16 cellular contexts compared by ENCODE assay signal in the genomic region with DNA sequence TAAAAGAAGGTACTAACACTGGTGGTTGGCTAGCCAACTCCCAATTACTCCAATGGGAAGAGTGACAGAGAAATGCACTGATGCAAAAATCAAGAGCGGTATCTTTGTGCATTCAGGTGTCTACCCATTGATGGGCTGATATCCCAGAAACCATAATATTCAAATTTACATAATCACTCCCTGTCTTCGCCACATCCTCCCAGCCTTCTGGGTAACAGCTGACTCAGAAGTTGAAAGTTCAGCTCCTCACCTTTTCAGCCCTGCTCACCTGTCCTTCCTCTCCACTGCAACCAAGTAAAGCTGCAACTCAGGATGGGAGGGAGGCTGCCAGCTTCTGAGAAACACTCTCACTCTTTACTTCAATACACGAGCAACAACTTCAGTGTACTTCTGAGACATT. TPM values are rescaled to one million over a fixed set of nuclear protein-coding genes. Genes with fewer than 3 reads are reported as not detected.
DNase-seq lines count a peak whose midpoint lies in the region; ATAC-seq and TF ChIP-seq lines count a peak whose summit lies in the region.
"Had no signal": no experiment of that assay in that cellular context is flagged by ENCODE, and none has a peak within 500 bp of the region (broad histone marks: within the 10 kb centered on the region; RNA-seq: fewer than 3 reads in every experiment).

No MANE protein-coding gene starts in this region.

- no peaks in the 10 kb centered on the region for H3K9me2 ChIP-seq in PC-9 (ENCODE audit: insufficient read depth)

- H3K27ac ChIP-seq in PC-9: peak overlapping the region; percentile 98
- H3K27ac ChIP-seq: C4-2B, SK-N-MC, upper lobe of left lung had no signal

- CTCF ChIA-PET in activated CD4-positive, alpha-beta T cell treated with anti-CD3 and anti-CD28 coated beads, Interleukin-2, amount 10 ng/mL, durations not matched to agents 7 days and 5 days (lab: Charles Lee): interaction anchor here (0.6 to 1.0 kb wide), 2 partner anchors 13 to 22 kb away, joined by 3 read pairs; no protein-coding TSS in a partner anchor
- CTCF ChIA-PET in PC-9 (lab: Charles Lee): interaction anchor here (0.6 to 0.8 kb wide), 2 partner anchors 70 to 211 kb away, joined by 4 to 6 read pairs; no protein-coding TSS in a partner anchor

- peaks cover 10% of the 10 kb centered on the region for H3K9me3 Mint-ChIP-seq in activated CD4-positive, alpha-beta T cell treated with anti-CD3 and anti-CD28 coated beads, Interleukin-2, amount 10 ng/mL, durations not matched to agents 7 days and 5 days
- H3K9me3 Mint-ChIP-seq in natural killer cell treated with Interleukin-12 subunit alpha and Interleukin-12 subunit beta and Interleukin-15 and Interleukin-18, amount 100 ng/mL, for 72 hours: peaks cover 6% of the 10 kb centered on the region
- H3K9me3 Mint-ChIP-seq: HFFc6 had no signal

- peaks cover 8% of the 10 kb centered on the region; the same call in 1 of the 2 replicates for H3K36me3 ChIP-seq in PC-9 (ENCODE audit: low read depth)
- H3K36me3 ChIP-seq: upper lobe of left lung had no signal

- peaks cover 52% of the 10 kb centered on the region for H3K4me1 Mint-ChIP-seq in activated CD4-positive, alpha-beta T cell treated with anti-CD3 and anti-CD28 coated beads, Interleukin-2, amount 10 ng/mL, durations not matched to agents 7 days and 5 days
- H3K4me1 Mint-ChIP-seq in natural killer cell treated with Interleukin-12 subunit alpha and Interleukin-12 subunit beta and Interleukin-15 and Interleukin-18, amount 100 ng/mL, for 72 hours (ENCODE audit: low read depth in 2 of 2): peaks cover 64 to 73% of the 10 kb centered on the region in 2 donors

- no peaks in the 10 kb centered on the region for H4K20me1 ChIP-seq in PC-9 (ENCODE audit: insufficient read depth)

- BruUV-seq in PC-9 (replicated peaks; lab: Mats Ljungman, UMichigan): no TSS peak

- H3K27ac Mint-ChIP-seq in activated CD4-positive, alpha-beta T cell treated with anti-CD3 and anti-CD28 coated beads, Interleukin-2, amount 10 ng/mL, durations not matched to agents 7 days and 5 days: no peak overlapping the region
- H3K27ac Mint-ChIP-seq in natural killer cell treated with Interleukin-12 subunit alpha and Interleukin-12 subunit beta and Interleukin-15 and Interleukin-18, amount 100 ng/mL, for 72 hours: peak overlapping the region; percentile 34 to 68
- H3K27ac Mint-ChIP-seq: HFFc6 had no signal

- no peaks in the 10 kb centered on the region for H3K27me3 Mint-ChIP-seq in activated CD4-positive, alpha-beta T cell treated with anti-CD3 and anti-CD28 coated beads, Interleukin-2, amount 10 ng/mL, durations not matched to agents 7 days and 5 days
- no peaks in the 10 kb centered on the region for H3K27me3 Mint-ChIP-seq in natural killer cell treated with Interleukin-12 subunit alpha and Interleukin-12 subunit beta and Interleukin-15 and Interleukin-18, amount 100 ng/mL, for 72 hours

- no peaks in the 10 kb centered on the region for H3K9me3 ChIP-seq in PC-9 (ENCODE audit: insufficient read depth, low read depth)
- H3K9me3 ChIP-seq: upper lobe of left lung had no signal

- H3K4me2 ChIP-seq in PC-9: peak overlapping the region; percentile 82

- peaks cover 53% of the 10 kb centered on the region for H3F3A ChIP-seq in PC-9 (ENCODE audit: insufficient read depth, low read depth)

- intact Hi-C loops in PC-9 (cut with micrococcal nuclease; ENCODE audit: unreplicated experiment): loop anchor here (5.0 kb wide), 1 partner anchor 54 kb away; no protein-coding TSS in a partner anchor

- H3K79me2 ChIP-seq in PC-9 (ENCODE audit: low read depth): peaks cover 72% of the 10 kb centered on the region

- peak; percentile 16 for DNase-seq in activated CD4-positive, alpha-beta T cell treated with anti-CD3 and anti-CD28 coated beads, Interleukin-2, amount 10 ng/mL, durations not matched to agents 7 days and 5 days
- DNase-seq in activated CD4-positive, alpha-beta T cell treated with anti-CD3 and anti-CD28 coated beads for 48 hours: no peak
- peak in 1 of 2 experiments; percentile 62 for DNase-seq in PC-9
- peak; percentile 52 for DNase-seq in epithelial cell of esophagus (ENCODE audit: low read depth)
- no peak for DNase-seq in natural killer cell treated with Interleukin-12 subunit alpha and Interleukin-12 subunit beta and Interleukin-15 and Interleukin-18, amount 100 ng/mL, for 72 hours (ENCODE audit: low spot score)
- DNase-seq in NCI-H1930 (lab: John Stamatoyannopoulos, UW): no peak
- no peak for DNase-seq in stimulated activated CD4-positive, alpha-beta T cell treated with anti-CD3 and anti-CD28 coated beads, Interleukin-1b, Interleukin-23, amount 100 ng/mL, for 48 hours
- DNase-seq: effector CD4-positive, alpha-beta T cell; HFFc6; NCI-H2081 treated with DMSO at 0.1 percent for 48 hours; posterior cingulate gyrus; upper lobe of left lung had no signal

- POLR2A ChIA-PET in activated CD4-positive, alpha-beta T cell treated with anti-CD3 and anti-CD28 coated beads, Interleukin-2, amount 10 ng/mL, durations not matched to agents 7 days and 5 days (lab: Charles Lee): no interaction called here
- POLR2A ChIA-PET in PC-9 (lab: Charles Lee; ENCODE audit: unreplicated experiment): interaction anchor here (0.5 kb wide), 1 partner anchor 13 kb away, joined by 7 read pairs; no protein-coding TSS in a partner anchor

- no peak overlapping the region for H3K4me3 Mint-ChIP-seq in activated CD4-positive, alpha-beta T cell treated with anti-CD3 and anti-CD28 coated beads, Interleukin-2, amount 10 ng/mL, durations not matched to agents 7 days and 5 days
- H3K4me3 Mint-ChIP-seq in natural killer cell treated with Interleukin-12 subunit alpha and Interleukin-12 subunit beta and Interleukin-15 and Interleukin-18, amount 100 ng/mL, for 72 hours: peak overlapping the region; percentile 50
- H3K4me3 Mint-ChIP-seq: HFFc6 had no signal

- TF ChIP-seq CTCF in PC-9 (conservative IDR thresholded peaks at IDR 0.05): no peak
- TF ChIP-seq CTCF in epithelial cell of esophagus (IDR thresholded peaks at IDR 0.05; ENCODE audit: insufficient read depth, low read depth, low read length, missing control alignments): no peak

- H3K36me3 Mint-ChIP-seq in activated CD4-positive, alpha-beta T cell treated with anti-CD3 and anti-CD28 coated beads, Interleukin-2, amount 10 ng/mL, durations not matched to agents 7 days and 5 days (ENCODE audit: low read depth): peaks cover 20% of the 10 kb centered on the region
- peaks cover 9% of the 10 kb centered on the region for H3K36me3 Mint-ChIP-seq in natural killer cell treated with Interleukin-12 subunit alpha and Interleukin-12 subunit beta and Interleukin-15 and Interleukin-18, amount 100 ng/mL, for 72 hours

- H3K4me3 ChIP-seq in PC-9: peak overlapping the region; percentile 44; the same call in 1 of the 2 replicates
- no peak overlapping the region for H3K4me3 ChIP-seq in epithelial cell of esophagus (ENCODE audit: low read length)
- H3K4me3 ChIP-seq: SK-N-MC, upper lobe of left lung had no signal

- peaks cover 77% of the 10 kb centered on the region for H3K4me1 ChIP-seq in PC-9 (replicated peaks; ENCODE audit: insufficient read depth)

- no peak overlapping the region for H2AFZ ChIP-seq in PC-9

- peak in 1 of 2 donors; percentile 44 for ATAC-seq in natural killer cell treated with Interleukin-12 subunit alpha and Interleukin-12 subunit beta and Interleukin-15 and Interleukin-18, amount 100 ng/mL, for 72 hours
- ATAC-seq in HG02623 (IDR thresholded peaks at IDR 0.05; ENCODE audit: unreplicated experiment): no peak
- ATAC-seq: HepG2 had no signal

- H3K27me3 ChIP-seq in PC-9 (ENCODE audit: insufficient read depth, low read depth): no peaks in the 10 kb centered on the region
- H3K27me3 ChIP-seq: upper lobe of left lung had no signal

RNA-seq across cellular contexts. Expression of a gene that starts 6.9 kb away (rescaled TPM):
- 10 to 100 TPM; 12.0 to 14.7 TPM for total RNA-seq in activated CD4-positive, alpha-beta T cell treated with anti-CD3 and anti-CD28 coated beads, Interleukin-2, amount 10 ng/mL, durations not matched to agents 7 days and 5 days
- 16.5 and 23.2 TPM in 2 replicates for total RNA-seq in PC-9 (2021)
- total RNA-seq in natural killer cell treated with Interleukin-12 subunit alpha and Interleukin-12 subunit beta and Interleukin-15 and Interleukin-18, amount 100 ng/mL, for 72 hours: 10 to 100 TPM; 20.0 to 23.4 TPM

Comparison
In these comparisons a context has a peak if more than half of its experiments do, and no peak if none do; other contexts are left out.
1. DNase-seq: peak in activated CD4-positive, alpha-beta T cell treated with anti-CD3 and anti-CD28 coated beads, Interleukin-2, amount 10 ng/mL, durations not matched to agents 7 days and 5 days (single experiment) and epithelial cell of esophagus (single experiment); none in activated CD4-positive, alpha-beta T cell treated with anti-CD3 and anti-CD28 coated beads for 48 hours (single experiment), natural killer cell treated with Interleukin-12 subunit alpha and Interleukin-12 subunit beta and Interleukin-15 and Interleukin-18, amount 100 ng/mL, for 72 hours (single experiment), NCI-H1930 (0 of 2) and stimulated activated CD4-positive, alpha-beta T cell treated with anti-CD3 and anti-CD28 coated beads, Interleukin-1b, Interleukin-23, amount 100 ng/mL, for 48 hours (single experiment).